Comparison of ENCODE assay signal across 10 cellular contexts in genomic region chr3:50242371-50242770, GRCh38. TPM values are rescaled to one million over a fixed set of nuclear protein-coding genes. Genes with fewer than 3 reads are reported as not detected.
DNase-seq lines count a peak whose midpoint lies in the region; ATAC-seq, FAIRE-seq and TF ChIP-seq lines count a peak whose summit lies in the region.
"Had no signal": no experiment of that assay in that cellular context is flagged by ENCODE, and none has a peak within 500 bp of the region (broad histone marks: within the 10 kb centered on the region; RNA-seq: fewer than 3 reads in every experiment).

No MANE protein-coding gene starts in this region.

- H3K27me3 ChIP-seq in heart right ventricle, result no peaks in the 10 kb centered on the region
- no peaks in the 10 kb centered on the region for H3K27me3 ChIP-seq in GM12878 (replicated peaks in 1 of 2; ENCODE audit: control insufficient read depth in 2 of 2, insufficient read depth in 2 of 2, low read length in 1 of 2)
- peaks cover 4% of the 10 kb centered on the region for H3K27me3 ChIP-seq in mucosa of stomach (ENCODE audit: control insufficient read depth, insufficient read depth, low read length)

- TF ChIP-seq EP300 in GM12878 (IDR thresholded peaks at IDR 0.05; ENCODE audit: borderline replicate concordance in 1 of 2, control insufficient read depth in 1 of 2, low read depth in 2 of 2, low read length in 2 of 2), result no peak

- DNase-seq in heart right ventricle (no peak), Right ventricle myocardium superior (no peak), GM12878 (ENCODE audit: low read depth, low spot score) (no peak), type B pancreatic cell (ENCODE audit: extremely low spot score, unreplicated experiment) (no peak), NCI-H774 (lab: John Stamatoyannopoulos, UW) (no peak), SKM-1 treated with dmso at 0.1 percent for 144 hours (lab: John Stamatoyannopoulos, UW; ENCODE audit: unreplicated experiment) (no peak), GOT3 (lab: John Stamatoyannopoulos, UW) (no peak)
- DNase-seq: NCI-H69 had no signal

- peak overlapping the region in 6 of 10 donors; percentile 6 to 34 (median 25) for H3K4me3 ChIP-seq in heart right ventricle
- peak overlapping the region; percentile 64 for H3K4me3 ChIP-seq in GM12878
- H3K4me3 ChIP-seq in mucosa of stomach (ENCODE audit: low read length), result no peak overlapping the region

- no peak for ATAC-seq in heart right ventricle
- ATAC-seq in Right ventricle myocardium superior (ENCODE audit: poor library complexity), result no peak
- ATAC-seq in GM12878, result no peak

- POLR2A ChIA-PET in GM12878 (lab: Charles Lee), result interaction anchor here (0.8 to 2.3 kb wide), 5 partner anchors 9 to 95 kb away, joined by 3 to 9 read pairs (median 5); no protein-coding TSS in a partner anchor

- H3K9me3 ChIP-seq in heart right ventricle (no peaks in the 10 kb centered on the region), GM12878 (replicated peaks; ENCODE audit: control insufficient read depth, insufficient read depth, low read length) (no peaks in the 10 kb centered on the region), mucosa of stomach (ENCODE audit: control insufficient read depth, low read length) (no peaks in the 10 kb centered on the region)

- FAIRE-seq in GM12878 (lab: Jason Lieb, UNC), result no peak

- no peak for TF ChIP-seq CTCF in heart right ventricle (IDR thresholded peaks at IDR 0.05)
- no peak for TF ChIP-seq CTCF in GM12878 (IDR thresholded peaks at IDR 0.05 in 2 of 3, conservative IDR thresholded peaks at IDR 0.05 in 1 of 3; ENCODE audit: control insufficient read depth in 2 of 3, extremely low read depth in 1 of 3, insufficient read depth in 1 of 3, low read depth in 3 of 3, low read length in 3 of 3)
- no peak for TF ChIP-seq CTCF in type B pancreatic cell (conservative IDR thresholded peaks at IDR 0.05)

- peaks cover 15% of the 10 kb centered on the region for H4K20me1 ChIP-seq in GM12878 (ENCODE audit: control insufficient read depth, insufficient read depth)

- peak overlapping the region; percentile 41 for H3K4me3 Mint-ChIP-seq in type B pancreatic cell

- in situ Hi-C loops in GM12878 (cut with MboI), result no loop called here

- H3K9ac ChIP-seq in GM12878 (ENCODE audit: control insufficient read depth, insufficient read depth, low read length) (peak overlapping the region; percentile 49), mucosa of stomach (ENCODE audit: low read length) (peak overlapping the region; percentile 7)

- no peaks in the 10 kb centered on the region for H3K27me3 Mint-ChIP-seq in type B pancreatic cell

- CTCF ChIA-PET in GM12878 (lab: Yijun Ruan, JAX), result interaction anchor here (3.6 kb wide), 1 partner anchor 15 kb away, joined by 42 read pairs; no protein-coding TSS in a partner anchor

- H3K27ac ChIP-seq in heart right ventricle, result peak overlapping the region; percentile 83 to 100 (median 94)
- peak overlapping the region; percentile 82 for H3K27ac ChIP-seq in GM12878 (ENCODE audit: control insufficient read depth, insufficient read depth)

- peaks cover 4% of the 10 kb centered on the region for H3K36me3 Mint-ChIP-seq in type B pancreatic cell

- SMC1A ChIA-PET in GM12878 (lab: Charles Lee; ENCODE audit: uncharacterized antibody, unreplicated experiment), result interaction anchor here (0.5 to 3.2 kb wide), 4 partner anchors 14 to 1447 kb away, joined by 3 to 15 read pairs (median 4); no protein-coding TSS in a partner anchor

- H3K4me2 ChIP-seq in GM12878 (ENCODE audit: control insufficient read depth, insufficient read depth), result peak overlapping the region; percentile 90

- TF ChIP-seq POLR2A in GM12878 (IDR thresholded peaks at IDR 0.05; ENCODE audit: low read depth, low read length), result no peak

- H3K4me1 Mint-ChIP-seq in type B pancreatic cell (ENCODE audit: unreplicated experiment), result peaks cover 45% of the 10 kb centered on the region

- no peaks in the 10 kb centered on the region for H3K9me3 Mint-ChIP-seq in type B pancreatic cell

- peaks cover 0 to 58% (median 0%) of the 10 kb centered on the region in 9 donors for H3K36me3 ChIP-seq in heart right ventricle
- H3K36me3 ChIP-seq in GM12878 (ENCODE audit: control insufficient read depth in 2 of 2, insufficient read depth in 2 of 2, low read length in 1 of 2), result peaks cover 4% of the 10 kb centered on the region in 2 experiments; a peak in 3 of 4 replicates
- H3K36me3 ChIP-seq in mucosa of stomach (ENCODE audit: control insufficient read depth, insufficient read depth, low read length), result no peaks in the 10 kb centered on the region

- BruUV-seq in GM12878 (replicated peaks; lab: Mats Ljungman, UMichigan), result no TSS peak

- RAD21 ChIA-PET in GM12878 (lab: Charles Lee; ENCODE audit: unreplicated experiment), result interaction anchor here (1.1 to 5.1 kb wide), 3 partner anchors 15 to 47 kb away, joined by 4 to 36 read pairs (median 5); no protein-coding TSS in a partner anchor

- intact Hi-C loops in heart right ventricle (cut with DNase I), result no loop called here
- intact Hi-C loops in Right ventricle myocardium superior (cut with DNase I), result no loop called here
- intact Hi-C loops in GM12878 (cut with micrococcal nuclease; ENCODE audit: unreplicated experiment), result no loop called here

- 52 to 64% methylated on average over 4 of the region's 4 CpGs for WGBS in heart right ventricle, 2 donors
- WGBS in GM12878 (ENCODE audit: insufficient coverage, insufficient replicate concordance, low lambda C conversion rate, missing lambda C conversion rate), result 13% methylated on average over 4 of the region's 4 CpGs

- H3K27ac Mint-ChIP-seq in type B pancreatic cell, result peak overlapping the region; percentile 77

- peaks cover 89% of the 10 kb centered on the region for H3K79me2 ChIP-seq in GM12878 (ENCODE audit: control insufficient read depth, insufficient read depth, low read length)

- no peak overlapping the region for H2AFZ ChIP-seq in GM12878 (ENCODE audit: control insufficient read depth, low read depth, low read length)

- no peak for TF ChIP-seq RAD21 in GM12878 (IDR thresholded peaks at IDR 0.05; ENCODE audit: insufficient read depth, low read depth, low read length)

- H3K4me1 ChIP-seq in heart right ventricle (peaks cover 67 to 98% (median 94%) of the 10 kb centered on the region in 9 donors), GM12878 (ENCODE audit: control insufficient read depth, insufficient read depth, low read length) (peaks cover 55% of the 10 kb centered on the region), mucosa of stomach (ENCODE audit: control insufficient read depth, insufficient read depth, low read length) (peaks cover 81% of the 10 kb centered on the region)

RNA-seq across cellular contexts. Expression of gene GNAI2, which starts 6.4 kb away (rescaled TPM):
- total RNA-seq in heart right ventricle (100 to 1,000 TPM; 112 to 270 (median 146) TPM), Right ventricle myocardium superior (126 TPM), GM12878 (2014; rRNA removed) (222 and 225 TPM in 2 replicates), GM12878 (2014; rRNA removed; fragmentation: Illumina TruSeq; extraction: Trizol) (108 and 120 TPM in 2 replicates), GM12878 (2021) (271 and 276 TPM in 2 replicates), type B pancreatic cell (ENCODE audit: low replicate concordance) (140 and 145 TPM in 2 replicates)
- polyA plus RNA-seq in heart right ventricle (100 to 1,000 TPM; 107 to 171 TPM), GM12878 (2011; rRNA removed) (160 and 346 TPM in 2 replicates), GM12878 (2014; fragmentation: Illumina TruSeq; extraction: Trizol) (163 and 192 TPM in 2 replicates), GM12878 (2014; fragmentation: Nextera tagmentation; extraction: Ambion mirVana) (10 to 100 TPM in 1 of 2 experiments, 1 to 10 TPM in 1; 5.0 to 15.3 TPM), GM12878 (2014; rRNA removed) (257 and 287 TPM in 2 replicates), GM12878 (2016; fragmentation: Nextera tagmentation; extraction: Ambion mirVana) (100 to 1,000 TPM; 250 to 275 TPM)
- 76.7 and 81.1 TPM in 2 replicates for total RNA-seq in GM12878 (2013; cell fraction: nucleolus; rRNA removed)
- 114 TPM for polyA plus RNA-seq in GM12878 (2011; ENCODE audit: low read depth)
- 449 and 513 TPM in 2 replicates for polyA plus RNA-seq in GM12878 (2011; cell fraction: cytosol; rRNA removed)
- polyA plus RNA-seq in GM12878 (2011; cell fraction: nucleus; rRNA removed), result 325 and 326 TPM in 2 replicates
- polyA plus RNA-seq in GM12878 (2012), result 201 and 206 TPM in 2 replicates
- 423 and 505 TPM in 2 replicates for polyA minus RNA-seq in GM12878 (2011; rRNA and poly(A)+ RNA removed)
- polyA minus RNA-seq in GM12878 (2011; cell fraction: cytosol; rRNA and poly(A)+ RNA removed), result 100.0 and 111 TPM in 2 replicates
- polyA minus RNA-seq in GM12878 (2011; cell fraction: nucleus; rRNA and poly(A)+ RNA removed), result 45.9 and 66.9 TPM in 2 replicates

RNA-seq across cellular contexts. Expression of gene SEMA3B, which starts 26.6 kb away (rescaled TPM):
- 10 to 100 TPM; 14.9 to 28.8 (median 21.9) TPM for total RNA-seq in heart right ventricle
- 10 to 100 TPM; 21.2 to 46.7 TPM for polyA plus RNA-seq in heart right ventricle
- total RNA-seq in Right ventricle myocardium superior, result 19.9 TPM
- total RNA-seq in GM12878 (2013; cell fraction: nucleolus; rRNA removed), result 2.1 and 5.2 TPM in 2 replicates
- 0.11 and 0.16 TPM in 2 replicates for total RNA-seq in GM12878 (2014; rRNA removed)
- 0.05 and 0.09 TPM in 2 replicates for total RNA-seq in GM12878 (2014; rRNA removed; fragmentation: Illumina TruSeq; extraction: Trizol)
- total RNA-seq in GM12878 (2021), result 0.59 and 0.74 TPM in 2 replicates
- not detected for polyA plus RNA-seq in GM12878 (2011; ENCODE audit: low read depth)
- polyA plus RNA-seq in GM12878 (2011; rRNA removed), result 0.33 and 0.48 TPM in 2 replicates
- 0.39 and 0.74 TPM in 2 replicates for polyA plus RNA-seq in GM12878 (2011; cell fraction: cytosol; rRNA removed)
- polyA plus RNA-seq in GM12878 (2011; cell fraction: nucleus; rRNA removed), result 6.9 and 9.0 TPM in 2 replicates
- 0.90 and 1.2 TPM in 2 replicates for polyA plus RNA-seq in GM12878 (2012)
- polyA plus RNA-seq in GM12878 (2014; fragmentation: Illumina TruSeq; extraction: Trizol), result 0.06 TPM in 1 of 2 replicates, not detected in the other
- not detected for polyA plus RNA-seq in GM12878 (2014; fragmentation: Nextera tagmentation; extraction: Ambion mirVana)
- polyA plus RNA-seq in GM12878 (2014; rRNA removed), result 0.37 and 0.47 TPM in 2 replicates
- polyA plus RNA-seq in GM12878 (2016; fragmentation: Nextera tagmentation; extraction: Ambion mirVana), result under 1 TPM; 0.09 to 0.16 TPM
- polyA minus RNA-seq in GM12878 (2011; rRNA and poly(A)+ RNA removed), result 0.29 and 0.41 TPM in 2 replicates
- polyA minus RNA-seq in GM12878 (2011; cell fraction: cytosol; rRNA and poly(A)+ RNA removed), result 4.5 and 7.3 TPM in 2 replicates
- 2.7 and 3.3 TPM in 2 replicates for polyA minus RNA-seq in GM12878 (2011; cell fraction: nucleus; rRNA and poly(A)+ RNA removed)
- 18.4 and 34.8 TPM in 2 replicates for total RNA-seq in type B pancreatic cell (ENCODE audit: low replicate concordance)

RNA-seq across cellular contexts. Expression of gene LSMEM2, which starts 36.5 kb away (rescaled TPM):
- 10 to 100 TPM; 13.2 to 45.2 (median 33.2) TPM for total RNA-seq in heart right ventricle
- polyA plus RNA-seq in heart right ventricle, result 10 to 100 TPM in 1 of 2 donors, 1 to 10 TPM in 1; 1.9 to 26.3 TPM
- 29.6 TPM for total RNA-seq in Right ventricle myocardium superior
- not detected in 2 replicates for total RNA-seq in GM12878 (2013; cell fraction: nucleolus; rRNA removed)
- total RNA-seq in GM12878 (2014; rRNA removed), result not detected in 2 replicates
- total RNA-seq in GM12878 (2014; rRNA removed; fragmentation: Illumina TruSeq; extraction: Trizol), result not detected in 2 replicates
- not detected in 2 replicates for total RNA-seq in GM12878 (2021)
- not detected for polyA plus RNA-seq in GM12878 (2011; ENCODE audit: low read depth)
- not detected in 2 replicates for polyA plus RNA-seq in GM12878 (2011; rRNA removed)
- not detected in 2 replicates for polyA plus RNA-seq in GM12878 (2011; cell fraction: cytosol; rRNA removed)
- not detected in 2 replicates for polyA plus RNA-seq in GM12878 (2011; cell fraction: nucleus; rRNA removed)
- polyA plus RNA-seq in GM12878 (2012), result 0.12 TPM in 1 of 2 replicates, not detected in the other
- not detected in 2 replicates for polyA plus RNA-seq in GM12878 (2014; fragmentation: Illumina TruSeq; extraction: Trizol)
- not detected for polyA plus RNA-seq in GM12878 (2014; fragmentation: Nextera tagmentation; extraction: Ambion mirVana)
- polyA plus RNA-seq in GM12878 (2014; rRNA removed), result not detected in 2 replicates
- polyA plus RNA-seq in GM12878 (2016; fragmentation: Nextera tagmentation; extraction: Ambion mirVana), result under 1 TPM in 1 of 2 experiments, not detected in 1; 0.17 TPM
- not detected in 2 replicates for polyA minus RNA-seq in GM12878 (2011; rRNA and poly(A)+ RNA removed)
- not detected in 2 replicates for polyA minus RNA-seq in GM12878 (2011; cell fraction: cytosol; rRNA and poly(A)+ RNA removed)
- polyA minus RNA-seq in GM12878 (2011; cell fraction: nucleus; rRNA and poly(A)+ RNA removed), result not detected in 2 replicates
- total RNA-seq in type B pancreatic cell (ENCODE audit: low replicate concordance), result not detected in 2 replicates
- total RNA-seq: activated CD8-positive, alpha-beta memory T cell treated with anti-CD3 and anti-CD28 coated beads for 36 hours had no signal

RNA-seq across cellular contexts. Expression of gene SLC38A3, which starts 37.3 kb away (rescaled TPM):
- total RNA-seq in heart right ventricle, result 10 to 100 TPM in 7 of 10 donors, 1 to 10 TPM in 3; 6.2 to 16.4 (median 11.2) TPM
- 10 to 100 TPM in 1 of 2 donors, 1 to 10 TPM in 1; 1.4 to 11.8 TPM for polyA plus RNA-seq in heart right ventricle
- total RNA-seq in Right ventricle myocardium superior, result 10.6 TPM
- not detected in 2 replicates for total RNA-seq in GM12878 (2013; cell fraction: nucleolus; rRNA removed)
- total RNA-seq in GM12878 (2014; rRNA removed), result not detected in 2 replicates
- total RNA-seq in GM12878 (2014; rRNA removed; fragmentation: Illumina TruSeq; extraction: Trizol), result not detected in 2 replicates
- 0.13 TPM in 1 of 2 replicates, not detected in the other for total RNA-seq in GM12878 (2021)
- not detected for polyA plus RNA-seq in GM12878 (2011; ENCODE audit: low read depth)
- polyA plus RNA-seq in GM12878 (2011; rRNA removed), result 0.14 TPM in 1 of 2 replicates, not detected in the other
- polyA plus RNA-seq in GM12878 (2011; cell fraction: cytosol; rRNA removed), result 0.05 and 0.16 TPM in 2 replicates
- 0.18 and 1.5 TPM in 2 replicates for polyA plus RNA-seq in GM12878 (2011; cell fraction: nucleus; rRNA removed)
- polyA plus RNA-seq in GM12878 (2012), result not detected in 2 replicates
- not detected in 2 replicates for polyA plus RNA-seq in GM12878 (2014; fragmentation: Illumina TruSeq; extraction: Trizol)
- polyA plus RNA-seq in GM12878 (2014; fragmentation: Nextera tagmentation; extraction: Ambion mirVana), result not detected
- not detected in 2 replicates for polyA plus RNA-seq in GM12878 (2014; rRNA removed)
- not detected for polyA plus RNA-seq in GM12878 (2016; fragmentation: Nextera tagmentation; extraction: Ambion mirVana)
- 0.05 TPM in 1 of 2 replicates, not detected in the other for polyA minus RNA-seq in GM12878 (2011; rRNA and poly(A)+ RNA removed)
- not detected in 2 replicates for polyA minus RNA-seq in GM12878 (2011; cell fraction: cytosol; rRNA and poly(A)+ RNA removed)
- polyA minus RNA-seq in GM12878 (2011; cell fraction: nucleus; rRNA and poly(A)+ RNA removed), result not detected in 2 replicates
- total RNA-seq in type B pancreatic cell (ENCODE audit: low replicate concordance), result 6.0 and 11.0 TPM in 2 replicates

RNA-seq across cellular contexts. Expression of gene IFRD2, which starts 49.9 kb away (rescaled TPM):
- 10 to 100 TPM; 45.3 to 96.2 (median 54.1) TPM for total RNA-seq in heart right ventricle
- polyA plus RNA-seq in heart right ventricle, result 100 to 1,000 TPM in 1 of 2 donors, 10 to 100 TPM in 1; 88.1 to 123 TPM
- 70.1 TPM for total RNA-seq in Right ventricle myocardium superior
- total RNA-seq in GM12878 (2013; cell fraction: nucleolus; rRNA removed), result 91.8 and 111 TPM in 2 replicates
- total RNA-seq in GM12878 (2014; rRNA removed), result 81.7 and 100 TPM in 2 replicates
- total RNA-seq in GM12878 (2014; rRNA removed; fragmentation: Illumina TruSeq; extraction: Trizol), result 47.5 and 52.0 TPM in 2 replicates
- 96.6 and 103 TPM in 2 replicates for total RNA-seq in GM12878 (2021)
- 21.2 TPM for polyA plus RNA-seq in GM12878 (2011; ENCODE audit: low read depth)
- polyA plus RNA-seq in GM12878 (2011; rRNA removed), result 12.4 and 19.1 TPM in 2 replicates
- polyA plus RNA-seq in GM12878 (2011; cell fraction: cytosol; rRNA removed), result 43.7 and 61.2 TPM in 2 replicates
- polyA plus RNA-seq in GM12878 (2011; cell fraction: nucleus; rRNA removed), result 223 and 239 TPM in 2 replicates
- 40.6 and 41.3 TPM in 2 replicates for polyA plus RNA-seq in GM12878 (2012)
- 19.1 and 44.1 TPM in 2 replicates for polyA plus RNA-seq in GM12878 (2014; fragmentation: Illumina TruSeq; extraction: Trizol)
- polyA plus RNA-seq in GM12878 (2014; fragmentation: Nextera tagmentation; extraction: Ambion mirVana), result 10 to 100 TPM; 33.7 to 82.8 TPM
- polyA plus RNA-seq in GM12878 (2014; rRNA removed), result 77.8 and 87.5 TPM in 2 replicates
- polyA plus RNA-seq in GM12878 (2016; fragmentation: Nextera tagmentation; extraction: Ambion mirVana), result 100 to 1,000 TPM; 144 to 153 TPM
- 21.5 and 46.9 TPM in 2 replicates for polyA minus RNA-seq in GM12878 (2011; rRNA and poly(A)+ RNA removed)
- polyA minus RNA-seq in GM12878 (2011; cell fraction: cytosol; rRNA and poly(A)+ RNA removed), result 12.7 and 13.8 TPM in 2 replicates
- polyA minus RNA-seq in GM12878 (2011; cell fraction: nucleus; rRNA and poly(A)+ RNA removed), result 51.4 and 96.7 TPM in 2 replicates
- total RNA-seq in type B pancreatic cell (ENCODE audit: low replicate concordance), result 60.9 and 80.5 TPM in 2 replicates

Comparison
In these comparisons a context has a peak if more than half of its experiments do, and no peak if none do; other contexts are left out.
1. RNA of gene LSMEM2, which starts 36.5 kb away (total RNA-seq): 13.2 to 45.2 TPM in heart right ventricle and 29.6 TPM in Right ventricle myocardium superior (single experiment); not detected in type B pancreatic cell and not detected in GM12878; every median in the first group is over 10 times any median in the second.